10 cellular contexts compared by ENCODE assay signal in genomic region chr14:70585221-70585620, GRCh38. TPM values are rescaled to one million over a fixed set of nuclear protein-coding genes. Genes with fewer than 3 reads are reported as not detected.
DNase-seq lines count a peak whose midpoint lies in the region; TF ChIP-seq lines count a peak whose summit lies in the region.
"Had no signal": no experiment of that assay in that cellular context is flagged by ENCODE, and none has a peak within 500 bp of the region (broad histone marks: within the 10 kb centered on the region; RNA-seq: fewer than 3 reads in every experiment).

No MANE protein-coding gene starts in this region.

- no peak overlapping the region for H3K9ac ChIP-seq in mesenchymal stem cell (ENCODE audit: low read length)

- H3K4me2 ChIP-seq in mesenchymal stem cell (ENCODE audit: low read length, poor library complexity, severe bottlenecking) = no peak overlapping the region

- H3K27me3 Mint-ChIP-seq in endothelial cell (ENCODE audit: unreplicated experiment) = no peaks in the 10 kb centered on the region

- no peak overlapping the region for H2BK12ac ChIP-seq in mesenchymal stem cell (ENCODE audit: low read length in 2 of 2)

- no peaks in the 10 kb centered on the region for H3K27me3 ChIP-seq in mesenchymal stem cell (ENCODE audit: control insufficient read depth in 1 of 2, insufficient read depth in 1 of 2, low read length in 2 of 2)

- peak; percentile 19 for DNase-seq in stimulated activated CD4-positive, alpha-beta T cell treated with anti-CD3 and anti-CD28 coated beads, Interleukin-15, amount 100 ng/mL, for 24 hours
- DNase-seq in stimulated activated CD4-positive, alpha-beta T cell treated with anti-CD3 and anti-CD28 coated beads, Interleukin-12 subunit alpha, Interleukin-12 subunit beta, amount 100 ng/mL, for 4 hours = no peak
- DNase-seq in LNCaP clone FGC (ENCODE audit: low read depth) (no peak), cerebellar cortex (ENCODE audit: low spot score) (peak; percentile 15), occipital lobe (lab: John Stamatoyannopoulos, UW) (no peak), endothelial cell (ENCODE audit: low spot score) (no peak), mucosa of gallbladder (ENCODE audit: low spot score) (no peak), mesenchymal stem cell (no peak)
- DNase-seq: effector memory CD4-positive, alpha-beta T cell; trophoblast cell had no signal

- H3K79me1 ChIP-seq in mesenchymal stem cell (replicated peaks; ENCODE audit: low read length, poor library complexity, severe bottlenecking) = peaks cover 19% of the 10 kb centered on the region

- H3K23ac ChIP-seq in mesenchymal stem cell (ENCODE audit: low read length in 2 of 2) = no peak overlapping the region

- no peak overlapping the region for H4K91ac ChIP-seq in mesenchymal stem cell (ENCODE audit: low read length)

- no peak overlapping the region for H2AK5ac ChIP-seq in mesenchymal stem cell (ENCODE audit: low read length, severe bottlenecking)

- H3K4me3 ChIP-seq in LNCaP clone FGC (ENCODE audit: low read depth, low read length) = no peak overlapping the region
- H3K4me3 ChIP-seq in mesenchymal stem cell (ENCODE audit: insufficient read depth in 1 of 2, low read depth in 1 of 2, low read length in 2 of 2) = no peak overlapping the region

- no peak overlapping the region for H2AFZ ChIP-seq in mesenchymal stem cell (ENCODE audit: low read depth, low read length)

- H3K14ac ChIP-seq in mesenchymal stem cell (ENCODE audit: low read length in 2 of 2) = no peak overlapping the region

- no peaks in the 10 kb centered on the region for H3K4me1 Mint-ChIP-seq in endothelial cell (ENCODE audit: unreplicated experiment)

- H3K9me3 Mint-ChIP-seq in endothelial cell (ENCODE audit: unreplicated experiment) = no peaks in the 10 kb centered on the region

- H4K8ac ChIP-seq in mesenchymal stem cell (ENCODE audit: low read length) = no peak overlapping the region

- 99% methylated on average over 3 of the region's 3 CpGs for WGBS in mesenchymal stem cell

- H2BK15ac ChIP-seq in mesenchymal stem cell (ENCODE audit: low read depth, poor library complexity, severe bottlenecking) = no peak overlapping the region

- H3K18ac ChIP-seq in mesenchymal stem cell (ENCODE audit: low read depth in 1 of 2, low read length in 2 of 2) = no peak overlapping the region

- H3K36me3 ChIP-seq in mesenchymal stem cell (ENCODE audit: control insufficient read depth in 1 of 2, insufficient read depth in 2 of 2, low read depth in 1 of 2, low read length in 2 of 2) = peaks cover 5 to 95% of the 10 kb centered on the region in 2 experiments

- H2BK120ac ChIP-seq in mesenchymal stem cell (ENCODE audit: low read depth, low read length) = no peak overlapping the region

- H3K9me3 ChIP-seq in mesenchymal stem cell (ENCODE audit: control insufficient read depth, low read length) = no peaks in the 10 kb centered on the region

- H3K4me1 ChIP-seq in mesenchymal stem cell (ENCODE audit: control insufficient read depth, insufficient read depth, low read depth, low read length) = no peaks in the 10 kb centered on the region

- peak; percentile 44 for TF ChIP-seq CTCF in LNCaP clone FGC (IDR thresholded peaks at IDR 0.05; ENCODE audit: control insufficient read depth, extremely low read depth, insufficient read depth)
- no peak for TF ChIP-seq CTCF in endothelial cell (IDR thresholded peaks at IDR 0.05; ENCODE audit: unreplicated experiment)

- H2BK5ac ChIP-seq in mesenchymal stem cell (ENCODE audit: low read depth, low read length, poor library complexity, severe bottlenecking) = no peak overlapping the region

- H3K27ac ChIP-seq in mesenchymal stem cell (ENCODE audit: low read length, poor library complexity, severe bottlenecking) = no peak overlapping the region

- no peak overlapping the region for H3K4me3 Mint-ChIP-seq in endothelial cell (ENCODE audit: unreplicated experiment)

- peaks cover 24% of the 10 kb centered on the region for H3K36me3 Mint-ChIP-seq in endothelial cell (ENCODE audit: low read depth, unreplicated experiment)

- H3K27ac Mint-ChIP-seq in endothelial cell (ENCODE audit: unreplicated experiment) = no peak overlapping the region

- no peak overlapping the region for H3K4ac ChIP-seq in mesenchymal stem cell (ENCODE audit: low read depth in 1 of 2, low read length in 2 of 2)

RNA-seq across cellular contexts. Expression of gene MED6, which starts 15.2 kb away (rescaled TPM):
- 61.3 TPM for total RNA-seq in occipital lobe
- total RNA-seq in endothelial cell (ENCODE audit: unreplicated experiment) = 48.4 TPM
- 24.2 TPM for total RNA-seq in mucosa of gallbladder
- 27.1 TPM for polyA plus RNA-seq in mesenchymal stem cell (2013, experiment 1 of 2)
- 26.5 TPM for polyA plus RNA-seq in mesenchymal stem cell (2013, experiment 2 of 2)

RNA-seq across cellular contexts. Expression of gene ADAM20, which starts 50.4 kb away (rescaled TPM):
- 2.5 TPM for total RNA-seq in occipital lobe
- total RNA-seq in endothelial cell (ENCODE audit: unreplicated experiment) = 1.2 TPM
- 0.60 TPM for total RNA-seq in mucosa of gallbladder
- not detected for polyA plus RNA-seq in mesenchymal stem cell (2013, experiment 1 of 2)
- polyA plus RNA-seq in mesenchymal stem cell (2013, experiment 2 of 2) = 0.03 TPM

RNA-seq across cellular contexts. Expression of gene TTC9, which starts 56.5 kb away (rescaled TPM):
- total RNA-seq in occipital lobe = 22.9 TPM
- total RNA-seq in endothelial cell (ENCODE audit: unreplicated experiment) = 16.9 TPM
- total RNA-seq in mucosa of gallbladder = 8.1 TPM
- polyA plus RNA-seq in mesenchymal stem cell (2013, experiment 1 of 2) = 3.2 TPM
- polyA plus RNA-seq in mesenchymal stem cell (2013, experiment 2 of 2) = 3.4 TPM

Comparison
In these comparisons a context has a peak if more than half of its experiments do, and no peak if none do; other contexts are left out.
1. DNase-seq: peak in stimulated activated CD4-positive, alpha-beta T cell treated with anti-CD3 and anti-CD28 coated beads, Interleukin-15, amount 100 ng/mL, for 24 hours (single experiment) and cerebellar cortex (single experiment); none in stimulated activated CD4-positive, alpha-beta T cell treated with anti-CD3 and anti-CD28 coated beads, Interleukin-12 subunit alpha, Interleukin-12 subunit beta, amount 100 ng/mL, for 4 hours (single experiment), LNCaP clone FGC (single experiment), occipital lobe (single experiment), endothelial cell (single experiment), mucosa of gallbladder (single experiment) and mesenchymal stem cell (single experiment).